ENCODE assay signal across 29 cellular contexts in the genomic region with DNA sequence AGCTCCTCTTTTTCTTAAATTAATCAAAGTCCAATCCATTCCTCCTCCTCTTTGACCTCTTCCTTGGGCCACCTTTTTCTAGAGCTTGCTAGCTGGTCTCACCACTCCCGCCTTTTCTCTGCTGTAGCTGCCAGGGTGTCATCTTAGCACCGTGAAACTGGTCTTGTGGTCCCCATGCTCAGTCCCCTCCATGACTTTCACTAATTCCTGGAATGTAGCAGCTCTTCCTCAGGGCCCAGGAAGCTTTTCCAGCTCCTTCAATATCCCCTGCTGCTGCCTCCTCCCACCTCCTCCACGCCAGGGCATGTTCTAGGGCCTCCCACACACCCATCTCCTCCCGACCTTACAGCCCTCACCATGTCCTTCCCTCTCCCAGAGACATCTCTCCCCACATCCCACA.
"Had no signal": no experiment of that assay in that cellular context is flagged by ENCODE, and none has a peak within 500 bp of the region (broad histone marks: within the 10 kb centered on the region; RNA-seq: fewer than 3 reads in every experiment).

No MANE protein-coding gene starts in this region.

- H3K27me3 Mint-ChIP-seq: activated CD4-positive, alpha-beta memory T cell treated with anti-CD3 and anti-CD28 coated beads, Interleukin-2, amount 10 ng/mL, durations not matched to agents 7 days and 5 days; activated CD8-positive, alpha-beta memory T cell treated with anti-CD3 and anti-CD28 coated beads, Interleukin-2, amount 10 ng/mL, durations not matched to agents 7 days and 5 days had no signal

- DNase-seq: activated CD4-positive, alpha-beta memory T cell treated with anti-CD3 and anti-CD28 coated beads, Interleukin-2, amount 10 ng/mL, durations not matched to agents 7 days and 5 days; activated CD4-positive, alpha-beta T cell treated with anti-CD3 and anti-CD28 coated beads for 4 hours; activated CD4-positive, alpha-beta T cell treated with anti-CD3 and anti-CD28 coated beads, Interleukin-2, amount 50 U/mL, for 1 hour; activated CD8-positive, alpha-beta memory T cell treated with anti-CD3 and anti-CD28 coated beads for 24 hours; activated CD8-positive, alpha-beta memory T cell treated with anti-CD3 and anti-CD28 coated beads, Interleukin-2, amount 10 ng/mL, durations not matched to agents 7 days and 5 days; activated CD8-positive, alpha-beta memory T cell treated with anti-CD3 and anti-CD28 coated beads, Interleukin-2, amount 50 U/mL, for 48 hours; activated effector memory CD4-positive, alpha-beta T cell treated with anti-CD3 and anti-CD28 coated beads, Interleukin-2, amount 50 U/mL, for 16 hours; activated naive CD4-positive, alpha-beta T cell; activated naive CD4-positive, alpha-beta T cell treated with anti-CD3 and anti-CD28 coated beads, Interleukin-2, amount 50 U/mL, for 16 hours; activated naive CD8-positive, alpha-beta T cell treated with anti-CD3 and anti-CD28 coated beads for 36 hours; activated T-cell treated with anti-CD3 and anti-CD28 coated beads, Interleukin-2, amount 50 U/mL, for 72 hours; amniotic stem cell; NCI-H1105; NCI-H1417 treated with DMSO at 0.1 percent for 48 hours; NCI-H1930; NCI-H2081 treated with DMSO at 0.1 percent for 48 hours; NCI-H345; NCI-H524 treated with DMSO at 0.1 percent for 48 hours; SHP77 treated with DMSO at 0.1 percent for 48 hours; SK-N-SH had no signal

- H3K27me3 ChIP-seq: ascending aorta, cardiac muscle cell had no signal

- H3K36me3 ChIP-seq: ascending aorta, cardiac muscle cell, SJSA1 had no signal

- H3K9me3 ChIP-seq: ascending aorta, SJSA1, SK-N-SH had no signal

- H3K4me3 ChIP-seq: ascending aorta, cardiac muscle cell, K562, SJSA1 had no signal

- H3K27ac ChIP-seq: ascending aorta, cardiac muscle cell, SJSA1 had no signal

- ATAC-seq: activated CD4-positive, CD25-positive, alpha-beta regulatory T cell treated with anti-CD3 and anti-CD28 coated beads, Interleukin-2, amount 50 U/mL, for 24 hours; activated CD8-positive, alpha-beta memory T cell treated with anti-CD3 and anti-CD28 coated beads, Interleukin-2, amount 10 ng/mL, durations not matched to agents 7 days and 5 days; activated T-cell treated with anti-CD3 and anti-CD28 coated beads, Interleukin-2, amount 50 U/mL, for 72 hours; activated T-helper 17 cell treated with anti-CD3 and anti-CD28 coated beads, Interleukin-2, amount 50 U/mL, for 72 hours; K562; Panc1 had no signal

- H3K4me1 Mint-ChIP-seq: activated T-helper 17 cell treated with anti-CD3 and anti-CD28 coated beads, Interleukin-2, amount 50 U/mL, for 72 hours had no signal

- H3K9me3 Mint-ChIP-seq: activated CD4-positive, alpha-beta memory T cell treated with anti-CD3 and anti-CD28 coated beads, Interleukin-2, amount 10 ng/mL, durations not matched to agents 7 days and 5 days; activated naive CD8-positive, alpha-beta T cell treated with anti-CD3 and anti-CD28 coated beads for 36 hours; activated T-cell treated with anti-CD3 and anti-CD28 coated beads, Interleukin-2, amount 50 U/mL, for 72 hours; activated T-helper 17 cell treated with anti-CD3 and anti-CD28 coated beads, Interleukin-2, amount 50 U/mL, for 72 hours; T-helper 1 cell treated with Interleukin-12 subunit alpha and Interleukin-12 subunit beta and Interleukin-4 antibody, amounts not matched to agents 30 μg/mL and 1 μg/mL, for 36 hours; T-helper 2 cell treated with Interferon-gamma antibody and Interleukin-4, amounts not matched to agents 5 μg/mL and 100 μg/mL, for 36 hours had no signal

- H3K27ac Mint-ChIP-seq: activated CD4-positive, alpha-beta memory T cell treated with anti-CD3 and anti-CD28 coated beads, Interleukin-2, amount 10 ng/mL, durations not matched to agents 7 days and 5 days; activated CD8-positive, alpha-beta memory T cell treated with anti-CD3 and anti-CD28 coated beads, Interleukin-2, amount 10 ng/mL, durations not matched to agents 7 days and 5 days; activated naive CD8-positive, alpha-beta T cell treated with anti-CD3 and anti-CD28 coated beads for 36 hours; activated T-cell treated with anti-CD3 and anti-CD28 coated beads, Interleukin-2, amount 50 U/mL, for 72 hours; activated T-helper 17 cell treated with anti-CD3 and anti-CD28 coated beads, Interleukin-2, amount 50 U/mL, for 72 hours; T-helper 1 cell treated with Interleukin-12 subunit alpha and Interleukin-12 subunit beta and Interleukin-4 antibody, amounts not matched to agents 30 μg/mL and 1 μg/mL, for 36 hours; T-helper 2 cell treated with Interferon-gamma antibody and Interleukin-4, amounts not matched to agents 5 μg/mL and 100 μg/mL, for 36 hours had no signal

- H3K4me2 ChIP-seq: SK-N-SH had no signal

- H3K9ac ChIP-seq: SK-N-SH had no signal

- H3K36me3 Mint-ChIP-seq: activated CD8-positive, alpha-beta memory T cell treated with anti-CD3 and anti-CD28 coated beads, Interleukin-2, amount 10 ng/mL, durations not matched to agents 7 days and 5 days; activated naive CD8-positive, alpha-beta T cell treated with anti-CD3 and anti-CD28 coated beads for 36 hours had no signal

- H3K4me3 Mint-ChIP-seq: activated CD4-positive, alpha-beta memory T cell treated with anti-CD3 and anti-CD28 coated beads, Interleukin-2, amount 10 ng/mL, durations not matched to agents 7 days and 5 days; activated CD8-positive, alpha-beta memory T cell treated with anti-CD3 and anti-CD28 coated beads, Interleukin-2, amount 10 ng/mL, durations not matched to agents 7 days and 5 days; activated naive CD8-positive, alpha-beta T cell treated with anti-CD3 and anti-CD28 coated beads for 36 hours; activated T-cell treated with anti-CD3 and anti-CD28 coated beads, Interleukin-2, amount 50 U/mL, for 72 hours; activated T-helper 17 cell treated with anti-CD3 and anti-CD28 coated beads, Interleukin-2, amount 50 U/mL, for 72 hours; T-helper 1 cell treated with Interleukin-12 subunit alpha and Interleukin-12 subunit beta and Interleukin-4 antibody, amounts not matched to agents 30 μg/mL and 1 μg/mL, for 36 hours; T-helper 2 cell treated with Interferon-gamma antibody and Interleukin-4, amounts not matched to agents 5 μg/mL and 100 μg/mL, for 36 hours had no signal

- H3K4me1 ChIP-seq: ascending aorta, SJSA1 had no signal
